Comparison of ENCODE assay signal across 10 cellular contexts in genomic region chr19:10625762-10626138, GRCh38. TPM values are rescaled to one million over a fixed set of nuclear protein-coding genes. Genes with fewer than 3 reads are reported as not detected.
DNase-seq lines count a peak whose midpoint lies in the region; TF ChIP-seq lines count a peak whose summit lies in the region.
"Had no signal": no experiment of that assay in that cellular context is flagged by ENCODE, and none has a peak within 500 bp of the region (broad histone marks: within the 10 kb centered on the region; RNA-seq: fewer than 3 reads in every experiment).

No MANE protein-coding gene starts in this region.

- H3K27me3 Mint-ChIP-seq in endothelial cell (ENCODE audit: unreplicated experiment) (peaks cover 6% of the 10 kb centered on the region), mesothelial cell of epicardium (ENCODE audit: low read depth) (no peaks in the 10 kb centered on the region)

- H3K4me1 Mint-ChIP-seq in endothelial cell (ENCODE audit: unreplicated experiment): peaks cover 11% of the 10 kb centered on the region
- H3K4me1 Mint-ChIP-seq in mesothelial cell of epicardium: peaks cover 23% of the 10 kb centered on the region

- H3K4me3 Mint-ChIP-seq in endothelial cell (ENCODE audit: unreplicated experiment): peak overlapping the region; percentile 62
- H3K4me3 Mint-ChIP-seq in mesothelial cell of epicardium: peak overlapping the region; percentile 91

- intact Hi-C loops in tibial artery (cut with DNase I; ENCODE audit: low total_unique reads): no loop called here

- H3K9me3 ChIP-seq in tibial artery: no peaks in the 10 kb centered on the region

- peak; percentile 9 for DNase-seq in NCI-H748 (lab: John Stamatoyannopoulos, UW; ENCODE audit: unreplicated experiment)
- DNase-seq in NCI-H748 treated with DMSO at 0.1 percent for 48 hours (lab: John Stamatoyannopoulos, UW): no peak
- no peak for DNase-seq in endothelial cell (ENCODE audit: low spot score)
- peak in 1 of 2 experiments; percentile 54 for DNase-seq in mesothelial cell of epicardium (ENCODE audit: low spot score in 2 of 2, unreplicated experiment in 2 of 2)
- no peak for DNase-seq in tibial artery
- DNase-seq in NCI-H2029 (lab: John Stamatoyannopoulos, UW): no peak
- no peak for DNase-seq in iPS-NIHi7 (ENCODE audit: extremely low spot score)
- no peak for DNase-seq in HK-2 (ENCODE audit: unreplicated experiment)
- DNase-seq: AML-193 had no signal

- H3K36me3 ChIP-seq in tibial artery: peaks cover 28 to 42% (median 38%) of the 10 kb centered on the region in 3 donors

- H3K27ac Mint-ChIP-seq in endothelial cell (ENCODE audit: unreplicated experiment): no peak overlapping the region
- peak overlapping the region; percentile 99 for H3K27ac Mint-ChIP-seq in mesothelial cell of epicardium

- peaks cover 0 to 36% (median 22%) of the 10 kb centered on the region in 4 donors for H3K4me1 ChIP-seq in tibial artery

- no peaks in the 10 kb centered on the region for H3K9me3 Mint-ChIP-seq in endothelial cell (ENCODE audit: unreplicated experiment)
- H3K9me3 Mint-ChIP-seq in mesothelial cell of epicardium: no peaks in the 10 kb centered on the region

- peak overlapping the region; percentile 86 for H3K27ac ChIP-seq in tibial artery
- H3K27ac ChIP-seq: KMS-11 had no signal

- peak overlapping the region; percentile 58 to 63 for H3K4me3 ChIP-seq in tibial artery

- H3K36me3 Mint-ChIP-seq in endothelial cell (ENCODE audit: low read depth, unreplicated experiment) (peaks cover 18% of the 10 kb centered on the region), mesothelial cell of epicardium (peaks cover 14% of the 10 kb centered on the region)

- no peak for TF ChIP-seq CTCF in endothelial cell (IDR thresholded peaks at IDR 0.05; ENCODE audit: unreplicated experiment)
- no peak for TF ChIP-seq CTCF in mesothelial cell of epicardium (IDR thresholded peaks at IDR 0.05; ENCODE audit: unreplicated experiment)
- no peak for TF ChIP-seq CTCF in tibial artery (IDR thresholded peaks at IDR 0.05)

- H3K27me3 ChIP-seq in tibial artery: no peaks in the 10 kb centered on the region

RNA-seq across cellular contexts. Expression of gene SLC44A2, which starts 0.4 kb away (rescaled TPM):
- total RNA-seq in endothelial cell (ENCODE audit: unreplicated experiment): 272 TPM
- 340 to 349 TPM (median 342 TPM) in 3 replicates for total RNA-seq in mesothelial cell of epicardium

RNA-seq across cellular contexts. Expression of gene ILF3, which starts 28.4 kb away (rescaled TPM):
- 330 TPM for total RNA-seq in endothelial cell (ENCODE audit: unreplicated experiment)
- 606 to 617 TPM (median 613 TPM) in 3 replicates for total RNA-seq in mesothelial cell of epicardium

RNA-seq across cellular contexts. Expression of gene AP1M2, which starts 38.6 kb away (rescaled TPM):
- total RNA-seq in endothelial cell (ENCODE audit: unreplicated experiment) (7.5 TPM), mesothelial cell of epicardium (25.9 to 32.5 TPM (median 32.1 TPM) in 3 replicates)

RNA-seq across cellular contexts. Expression of gene CDKN2D, which starts 57.0 kb away (rescaled TPM):
- total RNA-seq in endothelial cell (ENCODE audit: unreplicated experiment) (8.1 TPM), mesothelial cell of epicardium (2.6 to 3.1 TPM (median 2.7 TPM) in 3 replicates)

RNA-seq across cellular contexts. Expression of gene KRI1, which starts 59.9 kb away (rescaled TPM):
- total RNA-seq in endothelial cell (ENCODE audit: unreplicated experiment): 25.2 TPM
- total RNA-seq in mesothelial cell of epicardium: 27.4 to 31.2 TPM (median 30.6 TPM) in 3 replicates
